Comparison of ENCODE assay signal across 2 cellular contexts in genomic region chr11:65498727-65498976, GRCh38.
TF ChIP-seq lines count a peak whose summit lies in the region.

No MANE protein-coding gene starts in this region.

TF ChIP-seq in K562, 482 proteins besides CTCF, POLR2A, EP300 and RAD21 (continues in another document):
- TF ChIP-seq NR2C1 (IDR thresholded peaks at IDR 0.05) (peak; percentile 22; the same call in 1 of the 2 replicates), NR2C1 (tag; IDR thresholded peaks at IDR 0.05) (no peak), LEF1 (IDR thresholded peaks at IDR 0.05) (0 out of 2 replicates have a peak, but pooled peaks have one; percentile 64), THRAP3 (IDR thresholded peaks at IDR 0.05; ENCODE audit: borderline replicate concordance) (peak; percentile 6; the same call in 1 of the 2 replicates), POU5F1 (IDR thresholded peaks at IDR 0.05; ENCODE audit: borderline replicate concordance, low read depth, low read length, partially characterized antibody) (peak; percentile 61), ZNF592 (IDR thresholded peaks at IDR 0.05) (peak; percentile 65), MEF2D (tag; conservative IDR thresholded peaks at IDR 0.05; ENCODE audit: low read depth) (peak; percentile 92), JUNB (CRISPR knock-in tag; conservative IDR thresholded peaks at IDR 0.05) (no peak), CEBPB (tag; IDR thresholded peaks at IDR 0.05) (peak; percentile 4), CEBPG (CRISPR knock-in tag; IDR thresholded peaks at IDR 0.05) (peak; percentile 1; the same call in 1 of the 2 replicates), CEBPG (tag; conservative IDR thresholded peaks at IDR 0.05 in 1 of 2, IDR thresholded peaks at IDR 0.05 in 1 of 2) (peak; percentile 64 to 86; a peak in 3 of 4 replicates), TEAD1 (CRISPR knock-in tag; IDR thresholded peaks at IDR 0.05) (no peak), MTA1 (IDR thresholded peaks at IDR 0.05; ENCODE audit: borderline replicate concordance) (0 out of 2 replicates have a peak, but pooled peaks have one; percentile 56), ATF1 (CRISPR knock-in tag; IDR thresholded peaks at IDR 0.05) (no peak), ATF1 (tag; IDR thresholded peaks at IDR 0.05) (peak; percentile 93; the same call in 1 of the 2 replicates)
- TF ChIP-seq, protein P1, sequence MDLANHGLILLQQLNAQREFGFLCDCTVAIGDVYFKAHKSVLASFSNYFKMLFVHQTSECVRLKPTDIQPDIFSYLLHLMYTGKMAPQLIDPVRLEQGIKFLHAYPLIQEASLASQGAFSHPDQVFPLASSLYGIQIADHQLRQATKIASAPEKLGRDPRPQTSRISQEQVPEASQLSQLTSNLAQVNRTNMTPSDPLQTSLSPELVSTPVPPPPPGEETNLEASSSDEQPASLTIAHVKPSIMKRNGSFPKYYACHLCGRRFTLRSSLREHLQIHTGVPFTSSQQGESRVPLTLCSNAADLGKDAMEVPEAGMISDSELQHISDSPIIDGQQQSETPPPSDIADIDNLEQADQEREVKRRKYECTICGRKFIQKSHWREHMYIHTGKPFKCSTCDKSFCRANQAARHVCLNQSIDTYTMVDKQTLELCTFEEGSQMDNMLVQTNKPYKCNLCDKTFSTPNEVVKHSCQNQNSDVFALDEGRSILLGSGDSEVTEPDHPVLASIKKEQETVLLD (IDR thresholded peaks at IDR 0.05): 0 out of 2 replicates have a peak, but pooled peaks have one; percentile 14

TF ChIP-seq in liver, 16 proteins besides CTCF, POLR2A, EP300 and RAD21:
- TF ChIP-seq HNF4A (conservative IDR thresholded peaks at IDR 0.05): no peak
- peak; percentile 36 for TF ChIP-seq HNF4G (IDR thresholded peaks at IDR 0.05)
- no peak for TF ChIP-seq FOXA1 (IDR thresholded peaks at IDR 0.05)
- no peak for TF ChIP-seq FOXA2 (IDR thresholded peaks at IDR 0.05)
- TF ChIP-seq ZBTB33 (IDR thresholded peaks at IDR 0.05): no peak
- TF ChIP-seq JUND (IDR thresholded peaks at IDR 0.05): peak in 1 of 2 donors; percentile 15
- TF ChIP-seq, protein P2, sequence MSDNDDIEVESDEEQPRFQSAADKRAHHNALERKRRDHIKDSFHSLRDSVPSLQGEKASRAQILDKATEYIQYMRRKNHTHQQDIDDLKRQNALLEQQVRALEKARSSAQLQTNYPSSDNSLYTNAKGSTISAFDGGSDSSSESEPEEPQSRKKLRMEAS (IDR thresholded peaks at IDR 0.05): no peak
- TF ChIP-seq YY1 (IDR thresholded peaks at IDR 0.05): peak; percentile 85
